ENCODE assay signal across 8 cellular contexts in the genomic region with DNA sequence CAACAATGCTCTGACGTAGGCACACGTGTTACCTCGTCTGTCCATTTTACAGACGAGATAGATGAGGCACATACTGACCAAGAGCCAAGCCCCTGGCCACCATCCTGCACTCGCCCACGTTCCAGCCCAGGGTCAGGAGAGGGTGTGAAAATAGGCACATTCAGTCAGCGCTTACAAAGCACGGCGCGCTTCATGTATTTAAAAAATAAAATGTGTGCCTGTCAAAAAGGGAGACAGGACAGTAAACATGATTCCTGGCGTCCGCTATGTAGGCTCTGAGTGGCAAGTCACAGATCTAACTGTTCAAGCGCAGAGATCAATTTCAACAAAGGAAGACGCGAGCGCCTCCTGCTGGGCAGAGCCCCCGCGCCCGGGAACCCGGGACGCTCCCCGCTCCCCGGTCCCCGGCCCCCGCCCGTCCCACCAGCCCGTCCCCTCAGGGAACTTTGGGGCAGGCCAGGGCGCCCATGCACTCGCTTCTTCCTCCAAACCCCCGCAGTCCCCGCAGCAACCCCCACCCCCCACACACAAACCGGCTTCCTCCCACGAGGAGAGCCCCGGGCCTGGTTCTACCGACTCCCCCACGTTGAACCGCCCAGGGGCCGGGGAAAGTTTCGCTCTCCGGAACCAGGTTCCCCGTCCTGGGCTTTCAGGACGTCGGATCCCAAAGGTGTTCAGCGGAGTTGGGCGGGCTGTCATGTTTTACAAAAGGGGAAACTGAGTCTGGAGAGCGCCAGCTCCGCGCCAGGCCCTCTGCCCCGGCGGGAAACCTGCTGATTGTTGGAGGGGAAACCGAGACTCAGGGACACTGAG. TPM values are rescaled to one million over a fixed set of nuclear protein-coding genes. Genes with fewer than 3 reads are reported as not detected.
DNase-seq lines count a peak whose midpoint lies in the region; ATAC-seq and TF ChIP-seq lines count a peak whose summit lies in the region.

No MANE protein-coding gene starts in this region.

- H3K9ac ChIP-seq in HUES6 (ENCODE audit: low read length): peak overlapping the region; percentile 76

- no peaks in the 10 kb centered on the region for H3K36me3 Mint-ChIP-seq in nephron progenitor cell (ENCODE audit: low read depth)

- no peaks in the 10 kb centered on the region for H3K27me3 ChIP-seq in HUES6 (ENCODE audit: control insufficient read depth, insufficient read depth, low read length)

- TF ChIP-seq CTCF in GM12875 (IDR thresholded peaks at IDR 0.05; ENCODE audit: borderline replicate concordance, insufficient read depth, low read depth, low read length) (peak; percentile 90), fibroblast of villous mesenchyme (IDR thresholded peaks at IDR 0.05; ENCODE audit: insufficient read depth, low read depth, low read length) (peak; percentile 76), nephron progenitor cell (IDR thresholded peaks at IDR 0.05) (peak; percentile 93)

- H3K9me3 ChIP-seq in HUES6 (ENCODE audit: control insufficient read depth, insufficient read depth, low read depth, low read length): 0 out of 2 replicates have a peak, but pooled peaks cover 2% of the 10 kb centered on the region

- peaks cover 48% of the 10 kb centered on the region for H3K4me1 Mint-ChIP-seq in nephron progenitor cell

- H3K27me3 Mint-ChIP-seq in nephron progenitor cell (ENCODE audit: low read depth, poor library complexity): peaks cover 5% of the 10 kb centered on the region

- peak overlapping the region; percentile 94 for H3K27ac Mint-ChIP-seq in nephron progenitor cell

- peak; percentile 39 for ATAC-seq in stimulated activated naive CD8-positive, alpha-beta T cell treated with anti-CD3 and anti-CD28 coated beads, Interleukin-15, Interleukin-2, amounts not matched to agents 100 U/mL and 50 U/mL, for 24 hours
- ATAC-seq in GM18858 (IDR thresholded peaks at IDR 0.05; ENCODE audit: unreplicated experiment): no peak

- H3K4me3 Mint-ChIP-seq in nephron progenitor cell: peak overlapping the region; percentile 79

- H3K4me1 ChIP-seq in HUES6 (ENCODE audit: control insufficient read depth, insufficient read depth, low read length): peaks cover 28% of the 10 kb centered on the region

- no peaks in the 10 kb centered on the region for H3K36me3 ChIP-seq in HUES6 (ENCODE audit: control insufficient read depth, insufficient read depth, low read length)

- peak overlapping the region; percentile 57; the same call in 1 of the 2 replicates for H3K27ac ChIP-seq in HUES6 (ENCODE audit: low read depth, low read length)

- peaks cover 7% of the 10 kb centered on the region for H3K9me3 Mint-ChIP-seq in nephron progenitor cell

- H3K4me3 ChIP-seq in GM12875 (ENCODE audit: low read depth, low read length) (peak overlapping the region; percentile 58), HUES6 (ENCODE audit: low read depth, low read length) (peak overlapping the region; percentile 72), fibroblast of villous mesenchyme (ENCODE audit: low read depth, low read length) (peak overlapping the region; percentile 80)

- DNase-seq in SHP77 treated with DMSO at 0.1 percent for 48 hours (lab: John Stamatoyannopoulos, UW) (peak; percentile 8), activated gamma-delta T cell treated with Interleukin-2 at 50 U/mL for 16 hours (peak; percentile 92), fibroblast of villous mesenchyme (ENCODE audit: low read depth) (peak; percentile 76), nephron progenitor cell (peak; percentile 95)
- peak; percentile 98 for DNase-seq in stimulated activated naive CD8-positive, alpha-beta T cell treated with anti-CD3 and anti-CD28 coated beads, Interleukin-15, Interleukin-2, amounts not matched to agents 100 U/mL and 50 U/mL, for 24 hours

RNA-seq across cellular contexts. Expression of a gene that starts 10.4 kb away (rescaled TPM):
- total RNA-seq in fibroblast of villous mesenchyme: 9.5 and 10.6 TPM in 2 replicates

RNA-seq across cellular contexts. Expression of a gene that starts 13.8 kb away (rescaled TPM):
- not detected in 2 replicates for total RNA-seq in fibroblast of villous mesenchyme

RNA-seq across cellular contexts. Expression of a gene that starts 45.6 kb away (rescaled TPM):
- 8.1 and 11.2 TPM in 2 replicates for total RNA-seq in fibroblast of villous mesenchyme

RNA-seq across cellular contexts. Expression of a gene that starts 48.8 kb away (rescaled TPM):
- total RNA-seq in fibroblast of villous mesenchyme: under 0.01 and 0.64 TPM in 2 replicates

Comparison
In these comparisons a context has a peak if more than half of its experiments do, and no peak if none do; other contexts are left out.
1. DNase-seq: peak in every context shown above with its lines; median percentile 98 in stimulated activated naive CD8-positive, alpha-beta T cell treated with anti-CD3 and anti-CD28 coated beads, Interleukin-15, Interleukin-2, amounts not matched to agents 100 U/mL and 50 U/mL, for 24 hours; 95 in nephron progenitor cell; 92 in activated gamma-delta T cell treated with Interleukin-2 at 50 U/mL for 16 hours; 76 in fibroblast of villous mesenchyme; 8 in SHP77 treated with DMSO at 0.1 percent for 48 hours.